9 cellular contexts compared by ENCODE assay signal in the genomic region with DNA sequence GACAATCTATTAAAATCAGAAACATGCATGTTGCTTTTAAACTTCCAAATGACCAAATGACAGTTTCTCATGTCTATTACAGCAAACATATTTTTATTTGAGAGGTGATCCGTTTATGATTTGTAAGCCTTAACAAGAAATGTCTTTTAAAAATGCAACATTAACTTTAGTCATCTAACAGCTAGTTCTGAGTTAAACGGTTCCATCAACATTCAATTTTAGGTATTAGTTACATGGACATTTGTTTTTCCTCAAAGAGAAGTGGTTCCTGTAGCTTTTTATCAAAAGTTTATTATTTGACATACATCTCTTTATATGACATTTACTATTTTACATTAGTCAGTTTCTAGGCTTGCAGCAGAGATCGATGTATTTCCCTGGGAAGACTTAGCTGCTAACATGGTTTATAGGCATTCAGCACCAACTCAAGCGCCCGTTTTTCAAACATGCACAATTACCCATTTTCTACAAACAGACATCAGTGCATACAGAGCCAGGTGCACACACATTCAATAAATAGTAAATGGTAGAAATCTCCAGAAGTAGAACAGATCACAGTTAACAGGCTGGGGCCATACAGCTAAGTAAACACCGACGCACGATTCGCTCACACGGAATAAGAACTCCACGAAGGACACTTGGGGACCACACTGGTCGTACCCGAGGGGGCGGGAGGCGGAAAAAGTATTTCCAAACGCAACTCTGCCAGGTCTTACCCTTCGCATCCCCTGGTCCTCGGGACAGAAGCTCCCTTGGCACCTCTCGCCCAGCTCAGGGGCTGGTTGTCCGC. TPM values are rescaled to one million over a fixed set of nuclear protein-coding genes. Genes with fewer than 3 reads are reported as not detected.
DNase-seq lines count a peak whose midpoint lies in the region; ATAC-seq and TF ChIP-seq lines count a peak whose summit lies in the region.
"Had no signal": no experiment of that assay in that cellular context is flagged by ENCODE, and none has a peak within 500 bp of the region (broad histone marks: within the 10 kb centered on the region; RNA-seq: fewer than 3 reads in every experiment).

No MANE protein-coding gene starts in this region.

- CTCF ChIA-PET in AG04449 (lab: Yijun Ruan, JAX), result no interaction called here

- H3K4me2 ChIP-seq in hepatocyte, result peak overlapping the region; percentile 100

- no peaks in the 10 kb centered on the region for H3K79me2 ChIP-seq in hepatocyte

- H3K36me3 ChIP-seq in SJCRH30 (no peaks in the 10 kb centered on the region), hepatocyte (replicated peaks; ENCODE audit: insufficient read depth, low read depth) (no peaks in the 10 kb centered on the region)

- POLR2A ChIA-PET in AG04449 (lab: Yijun Ruan, JAX), result no interaction called here

- peak overlapping the region; percentile 87 for H2AFZ ChIP-seq in hepatocyte

- DNase-seq in AG04449 (ENCODE audit: low read depth, low spot score) (no peak), SJCRH30 (no peak), hepatocyte (ENCODE audit: low spot score) (peak; percentile 5), COLO829 (ENCODE audit: low spot score) (no peak), DMS153 (lab: John Stamatoyannopoulos, UW) (no peak)
- peak; percentile 24 for DNase-seq in stimulated activated CD8-positive, alpha-beta memory T cell treated with anti-CD3 and anti-CD28 coated beads, Interleukin-4, amount 100 ng/mL, for 48 hours
- no peak for DNase-seq in effector CD8-positive, alpha-beta T cell (lab: John Stamatoyannopoulos, UW)

- H3K27me3 ChIP-seq in SJCRH30, result no peaks in the 10 kb centered on the region
- H3K27me3 ChIP-seq in hepatocyte, result peaks cover 62% of the 10 kb centered on the region

- H3K9me2 ChIP-seq in hepatocyte (replicated peaks; ENCODE audit: insufficient read depth), result no peaks in the 10 kb centered on the region

- H3K4me1 ChIP-seq in SJCRH30, result 0 out of 2 replicates have a peak, but pooled peaks cover 4% of the 10 kb centered on the region
- peaks cover 10% of the 10 kb centered on the region for H3K4me1 ChIP-seq in hepatocyte (ENCODE audit: insufficient read depth)

- 8% methylated on average over 20 of the region's 20 CpGs for WGBS in hepatocyte (ENCODE audit: low lambda C conversion rate, missing lambda C conversion rate)

- H3K9me3 ChIP-seq in SJCRH30 (replicated peaks) (no peaks in the 10 kb centered on the region), hepatocyte (ENCODE audit: low read depth) (no peaks in the 10 kb centered on the region)

- TF ChIP-seq CTCF in AG04449 (IDR thresholded peaks at IDR 0.05; ENCODE audit: insufficient read depth, low read length, missing control alignments) (no peak), hepatocyte (IDR thresholded peaks at IDR 0.05; ENCODE audit: poor library complexity) (no peak)

- H4K20me1 ChIP-seq in hepatocyte (ENCODE audit: insufficient read depth, poor library complexity, severe bottlenecking), result no peaks in the 10 kb centered on the region

- H3K4me3 ChIP-seq in AG04449 (ENCODE audit: low read depth, low read length) (peak overlapping the region; percentile 40), SJCRH30 (peak overlapping the region; percentile 62), hepatocyte (peak overlapping the region; percentile 84)

- ATAC-seq in GM19397 (IDR thresholded peaks at IDR 0.05; ENCODE audit: unreplicated experiment), result peak; percentile 1

- H3K27ac ChIP-seq in SJCRH30 (peak overlapping the region; percentile 58), hepatocyte (peak overlapping the region; percentile 14)
- H3K27ac ChIP-seq: epithelial cell of prostate had no signal

RNA-seq across cellular contexts. Expression of a gene that starts 0.9 kb away (rescaled TPM):
- total RNA-seq in SJCRH30 (2014; rRNA removed; shearing (Covaris generic)), result 7.4 and 9.3 TPM in 2 replicates
- total RNA-seq in hepatocyte, result 4.4 and 5.2 TPM in 2 replicates
- polyA plus RNA-seq in hepatocyte, result 1.1 and 1.6 TPM in 2 replicates

Comparison
In these comparisons a context has a peak if more than half of its experiments do, and no peak if none do; other contexts are left out.
1. DNase-seq: peak in hepatocyte (single experiment) and stimulated activated CD8-positive, alpha-beta memory T cell treated with anti-CD3 and anti-CD28 coated beads, Interleukin-4, amount 100 ng/mL, for 48 hours (single experiment); none in AG04449 (single experiment), SJCRH30 (0 of 2), COLO829 (single experiment), effector CD8-positive, alpha-beta T cell (single experiment) and DMS153 (single experiment).
2. Peak in every context shown above with its lines, with median percentiles within 50 percentile points of each other: H3K4me3 ChIP-seq.